In the genomic region with DNA sequence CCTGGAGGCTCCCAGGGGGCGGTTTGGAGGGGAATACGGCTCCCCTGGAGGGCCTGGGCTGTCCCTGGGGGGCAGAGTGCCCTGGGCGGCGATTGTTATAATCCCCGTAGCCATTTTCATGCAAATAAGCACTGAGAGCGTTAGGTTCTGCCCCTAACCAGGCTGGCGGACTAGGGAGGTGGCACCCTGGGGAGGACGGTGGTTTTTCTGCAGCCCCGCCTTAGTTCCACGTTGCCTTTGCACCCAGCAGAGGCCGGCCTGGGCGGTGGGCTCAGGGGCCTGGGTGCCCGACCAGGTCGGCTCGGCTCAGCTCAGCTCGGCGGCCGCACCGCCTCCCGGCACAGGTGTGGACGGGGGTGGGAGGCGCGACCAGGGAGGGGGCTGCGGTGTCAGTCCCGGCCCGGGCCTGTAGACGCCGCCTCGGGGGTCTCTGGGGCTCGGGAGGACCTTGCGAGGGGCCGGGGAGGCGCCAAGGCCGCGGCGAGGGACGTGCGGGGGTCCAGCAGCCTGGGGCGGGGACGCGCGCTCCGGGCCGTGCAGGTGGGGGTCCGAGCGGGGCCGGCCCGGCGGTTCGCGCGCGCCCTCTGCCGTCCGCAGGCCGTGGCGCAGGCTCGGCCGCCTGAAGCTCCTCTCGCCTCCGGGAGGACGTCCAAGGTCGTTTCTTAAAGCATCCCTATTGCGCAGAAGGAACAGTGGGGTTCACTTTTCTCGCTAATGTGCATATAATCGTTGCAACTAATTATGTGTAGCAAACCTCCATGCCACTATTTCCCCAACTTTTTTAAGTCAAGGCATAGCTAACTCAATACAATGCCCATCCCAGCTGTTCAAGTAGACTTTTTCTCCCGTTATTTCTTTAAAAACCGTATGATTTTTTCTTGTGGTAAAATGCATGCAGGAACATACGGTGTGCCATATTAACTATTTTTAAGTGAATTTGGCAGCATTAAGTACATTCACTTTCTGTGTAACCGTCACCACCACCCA, we compare ENCODE assay signal across 7 cellular contexts. TPM values are rescaled to one million over a fixed set of nuclear protein-coding genes. Genes with fewer than 3 reads are reported as not detected.
A peak's percentile ranks its signal among the peaks of the same experiment; 100 is the strongest.
DNase-seq lines count a peak whose midpoint lies in the region; TF ChIP-seq lines count a peak whose summit lies in the region.

No MANE protein-coding gene starts in this region.

- H3K27me3 Mint-ChIP-seq in MCF 10A (ENCODE audit: insufficient read depth, unreplicated experiment), result no peaks in the 10 kb centered on the region

- in situ Hi-C loops in KBM-7 (cut with MboI; ENCODE audit: low pct_unique_long_range_greater_than_20kb, low sequenced_read_pairs), result no loop called here

- H3K36me3 Mint-ChIP-seq in MCF 10A (ENCODE audit: insufficient read depth, unreplicated experiment), result peaks cover 6% of the 10 kb centered on the region

- intact Hi-C loops in MCF 10A (cut with micrococcal nuclease), result loop anchor here (1.0 kb wide), 2 partner anchors 15 to 28 kb away; no protein-coding TSS in a partner anchor

- CTCF ChIA-PET in MCF 10A (lab: Yijun Ruan, JAX), result interaction anchor here (0.6 to 2.9 kb wide), 34 partner anchors 9 to 1230 kb away, joined by 3 to 94 read pairs (median 4); a partner anchor contains a TSS

- no peaks in the 10 kb centered on the region for H3K36me3 ChIP-seq in skeletal muscle tissue (ENCODE audit: control insufficient read depth in 3 of 3, insufficient read depth in 3 of 3, low read length in 3 of 3)

- H3K4me1 Mint-ChIP-seq in MCF 10A (ENCODE audit: insufficient read depth, unreplicated experiment), result peaks cover 7% of the 10 kb centered on the region

- TF ChIP-seq CTCF in GM12865 (IDR thresholded peaks at IDR 0.05; ENCODE audit: insufficient read depth, low read depth, low read length, missing control alignments) (peak; percentile 86), MCF 10A (IDR thresholded peaks at IDR 0.05; ENCODE audit: unreplicated experiment) (peak; percentile 90)

- H3K4me1 ChIP-seq in skeletal muscle tissue (ENCODE audit: control insufficient read depth in 3 of 3, insufficient read depth in 3 of 3, low read length in 3 of 3), result peaks cover 9 to 30% (median 29%) of the 10 kb centered on the region in 3 donors

- H3K27me3 ChIP-seq in skeletal muscle tissue (ENCODE audit: control insufficient read depth in 3 of 3, insufficient read depth in 3 of 3, low read length in 3 of 3), result peaks cover 0 to 4% (median 0%) of the 10 kb centered on the region in 3 donors

- peak; percentile 48 for DNase-seq in GM12865 (ENCODE audit: low read depth)
- peak; percentile 56 for DNase-seq in KBM-7
- peak; percentile 20 for DNase-seq in T1000 (lab: John Stamatoyannopoulos, UW)
- peak; percentile 27 for DNase-seq in MCF 10A (ENCODE audit: unreplicated experiment)
- no peak for DNase-seq in NCI-H446 treated with DMSO at 0.1 percent for 48 hours (lab: John Stamatoyannopoulos, UW)

- H3K9me3 ChIP-seq in iPS-18c (ENCODE audit: control insufficient read depth, insufficient read depth, low read length) (no peaks in the 10 kb centered on the region), skeletal muscle tissue (ENCODE audit: control insufficient read depth in 3 of 3, low read length in 3 of 3) (peaks cover 0 to 4% (median 4%) of the 10 kb centered on the region in 3 donors)

- peak overlapping the region; percentile 81 for H3K27ac ChIP-seq in skeletal muscle tissue (ENCODE audit: low read depth, low read length)

- peak overlapping the region; percentile 51 to 81 (median 65) for H3K9ac ChIP-seq in skeletal muscle tissue (ENCODE audit: low read depth in 1 of 3, low read length in 3 of 3)

- BruUV-seq in MCF 10A (replicated peaks; lab: Mats Ljungman, UMichigan), result no TSS peak

- no peak overlapping the region for H3K27ac Mint-ChIP-seq in MCF 10A (ENCODE audit: low read depth, unreplicated experiment)

- H3K4me3 Mint-ChIP-seq in MCF 10A (ENCODE audit: unreplicated experiment), result peak overlapping the region; percentile 42

- POLR2A ChIA-PET in MCF 10A (lab: Yijun Ruan, JAX), result interaction anchor here (0.5 to 2.6 kb wide), 9 partner anchors 13 to 264 kb away, joined by 3 to 16 read pairs (median 4); no protein-coding TSS in a partner anchor

- H3K4me3 ChIP-seq in GM12865 (ENCODE audit: low read depth, low read length) (no peak overlapping the region), iPS-18c (ENCODE audit: insufficient read depth, low read depth, low read length) (peak overlapping the region; percentile 52), skeletal muscle tissue (ENCODE audit: low read length in 3 of 3) (peak overlapping the region in 2 of 3 donors; percentile 52 to 67)

- H3K9me3 Mint-ChIP-seq in MCF 10A (ENCODE audit: unreplicated experiment), result peaks cover 15% of the 10 kb centered on the region

RNA-seq across cellular contexts. Expression of a gene that starts 2.5 kb away (rescaled TPM):
- total RNA-seq in MCF 10A (2022) (10.4 and 17.6 TPM in 2 replicates), skeletal muscle tissue (0.52 TPM)

RNA-seq across cellular contexts. Expression of a gene that starts 10.5 kb away (rescaled TPM):
- total RNA-seq in MCF 10A (2022) (not detected in 2 replicates), skeletal muscle tissue (not detected)

RNA-seq across cellular contexts. Expression of a gene that starts 23.5 kb away (rescaled TPM):
- total RNA-seq in MCF 10A (2022) (not detected in 2 replicates), skeletal muscle tissue (not detected)

RNA-seq across cellular contexts. Expression of a gene that starts 33.7 kb away (rescaled TPM):
- total RNA-seq in MCF 10A (2022) (not detected in 2 replicates), skeletal muscle tissue (not detected)

RNA-seq across cellular contexts. Expression of a gene that starts 47.4 kb away (rescaled TPM):
- total RNA-seq in MCF 10A (2022) (not detected in 2 replicates), skeletal muscle tissue (not detected)
